11 cellular contexts compared by ENCODE assay signal in the genomic region with DNA sequence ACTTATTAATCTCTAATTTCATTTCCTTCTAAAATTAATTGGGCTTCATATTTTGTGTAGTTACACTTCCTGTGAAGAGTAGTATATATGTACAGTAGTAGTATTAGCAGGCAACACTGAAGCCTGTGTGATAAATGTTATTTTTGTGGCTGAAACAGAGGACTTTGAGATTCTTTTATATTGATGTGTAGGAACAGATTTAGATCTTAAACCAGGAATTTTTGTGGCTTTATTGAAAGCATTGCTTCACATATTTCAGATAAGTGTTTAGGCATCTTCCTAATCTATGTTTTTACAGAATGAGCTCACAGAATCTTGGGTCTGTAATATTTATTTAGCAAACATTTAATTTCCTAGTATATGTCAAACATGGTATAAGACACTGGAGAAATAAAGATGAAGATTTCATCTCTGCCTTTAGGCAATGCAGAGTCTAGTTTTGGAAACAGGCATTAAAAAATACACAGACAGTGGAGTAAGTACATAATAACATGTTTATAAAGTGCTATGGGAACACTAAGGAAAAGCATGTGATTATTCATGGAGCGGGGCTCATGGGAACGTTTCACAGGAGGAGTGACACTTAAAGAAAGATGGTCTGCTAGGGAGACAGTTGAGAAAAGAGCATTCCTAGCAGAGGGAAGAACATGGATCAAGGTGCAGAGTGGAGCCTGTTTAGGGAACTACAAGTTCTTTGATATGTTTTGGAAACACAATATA. TPM values are rescaled to one million over a fixed set of nuclear protein-coding genes. Genes with fewer than 3 reads are reported as not detected.
DNase-seq lines count a peak whose midpoint lies in the region; TF ChIP-seq lines count a peak whose summit lies in the region.
"Had no signal": no experiment of that assay in that cellular context is flagged by ENCODE, and none has a peak within 500 bp of the region (broad histone marks: within the 10 kb centered on the region; RNA-seq: fewer than 3 reads in every experiment).

No MANE protein-coding gene starts in this region.

- peak overlapping the region; percentile 73 for H3K27ac ChIP-seq in fibroblast of lung (ENCODE audit: insufficient read depth, low read length)

- H3K36me3 ChIP-seq in fibroblast of lung (ENCODE audit: control insufficient read depth, insufficient read depth, low read length): no peaks in the 10 kb centered on the region
- H3K36me3 ChIP-seq: HAP-1 had no signal

- H3K27me3 Mint-ChIP-seq in nephron progenitor cell (ENCODE audit: low read depth, poor library complexity): peaks cover 3% of the 10 kb centered on the region
- H3K27me3 Mint-ChIP-seq: activated B cell treated with CpG ODN at 0.5 μM for 24 hours; activated naive CD8-positive, alpha-beta T cell had no signal

- H3K4me3 ChIP-seq in AG04449 (ENCODE audit: low read depth, low read length) (no peak overlapping the region), fibroblast of lung (replicated peaks in 1 of 4; ENCODE audit: control extremely low read depth in 1 of 4, insufficient read depth in 1 of 4, low read depth in 3 of 4, low read length in 4 of 4) (peak overlapping the region in 1 of 4 experiments; percentile 26)
- H3K4me3 ChIP-seq: HAP-1 had no signal

- TF ChIP-seq CTCF in AG04449 (IDR thresholded peaks at IDR 0.05; ENCODE audit: insufficient read depth, low read length, missing control alignments) (no peak), fibroblast of lung (conservative IDR thresholded peaks at IDR 0.05 in 1 of 2, IDR thresholded peaks at IDR 0.05 in 1 of 2; ENCODE audit: low read depth in 1 of 2, low read length in 2 of 2) (no peak), nephron progenitor cell (IDR thresholded peaks at IDR 0.05) (no peak)

- CTCF ChIA-PET in AG04449 (lab: Yijun Ruan, JAX): interaction anchor here (0.6 to 1.4 kb wide), 3 partner anchors 43 to 131 kb away, joined by 3 read pairs; no protein-coding TSS in a partner anchor

- H3K9me3 Mint-ChIP-seq in nephron progenitor cell: no peaks in the 10 kb centered on the region
- H3K9me3 Mint-ChIP-seq: activated B cell treated with CpG ODN at 0.5 μM for 24 hours had no signal

- no peaks in the 10 kb centered on the region for H3K79me2 ChIP-seq in fibroblast of lung (ENCODE audit: control insufficient read depth, insufficient read depth, low read length)

- H3K4me2 ChIP-seq in fibroblast of lung (ENCODE audit: extremely low read depth, insufficient read depth, low read length): peak overlapping the region; percentile 54

- H3K27ac Mint-ChIP-seq in nephron progenitor cell: peak overlapping the region; percentile 30
- H3K27ac Mint-ChIP-seq: activated B cell treated with CpG ODN at 0.5 μM for 24 hours; activated naive CD8-positive, alpha-beta T cell had no signal

- peaks cover 6% of the 10 kb centered on the region for H3K36me3 Mint-ChIP-seq in nephron progenitor cell (ENCODE audit: low read depth)

- DNase-seq in AG04449 (ENCODE audit: low read depth, low spot score) (peak; percentile 50), RPMI7951 (ENCODE audit: low read depth) (peak; percentile 26), fibroblast of lung (ENCODE audit: low read depth in 2 of 2) (peak; percentile 78 to 86), nephron progenitor cell (no peak), occipital lobe (lab: John Stamatoyannopoulos, UW) (no peak), A172 (ENCODE audit: low spot score) (no peak), HuH-7.5 (ENCODE audit: low spot score) (no peak), amygdala (lab: John Stamatoyannopoulos, UW) (no peak)
- DNase-seq: activated B cell treated with CpG ODN at 0.5 μM for 24 hours had no signal

- H3K27me3 ChIP-seq in fibroblast of lung (ENCODE audit: control insufficient read depth, insufficient read depth, low read length): no peaks in the 10 kb centered on the region

- POLR2A ChIA-PET in AG04449 (lab: Yijun Ruan, JAX): interaction anchor here (0.8 to 2.0 kb wide), 2 partner anchors 57 to 146 kb away, joined by 3 to 7 read pairs; partner anchors contain the start of genes FUBP1 and NEXN

- H3K4me3 Mint-ChIP-seq in nephron progenitor cell: no peak overlapping the region
- H3K4me3 Mint-ChIP-seq: activated B cell treated with CpG ODN at 0.5 μM for 24 hours; activated naive CD8-positive, alpha-beta T cell had no signal

- no peaks in the 10 kb centered on the region for H4K20me1 ChIP-seq in fibroblast of lung (ENCODE audit: control insufficient read depth, extremely low read depth, insufficient read depth, low read length)

- no peak overlapping the region for H2AFZ ChIP-seq in fibroblast of lung (ENCODE audit: low read length)

- peaks cover 5% of the 10 kb centered on the region for H3K4me1 Mint-ChIP-seq in nephron progenitor cell
- H3K4me1 Mint-ChIP-seq: activated B cell treated with CpG ODN at 0.5 μM for 24 hours had no signal

- peaks cover 17% of the 10 kb centered on the region for H3K4me1 ChIP-seq in fibroblast of lung (ENCODE audit: control insufficient read depth, extremely low read depth, insufficient read depth, low read length)

- no peaks in the 10 kb centered on the region for H3K9me3 ChIP-seq in fibroblast of lung (ENCODE audit: control insufficient read depth, insufficient read depth, low read depth, low read length)
- H3K9me3 ChIP-seq: HAP-1 had no signal

- no peak overlapping the region for H3K9ac ChIP-seq in fibroblast of lung (ENCODE audit: insufficient read depth, low read length)

RNA-seq across cellular contexts. Expression of gene MIGA1, which starts 52.7 kb away (rescaled TPM):
- total RNA-seq in RPMI7951 (2014; rRNA removed; shearing (Covaris generic)): 11.1 and 14.7 TPM in 2 replicates
- total RNA-seq in fibroblast of lung (10.5 and 14.0 TPM in 2 replicates), occipital lobe (28.5 TPM)
- polyA plus RNA-seq in fibroblast of lung: 7.6 and 10.3 TPM in 2 replicates
- 6.3 and 8.7 TPM in 2 replicates for polyA plus RNA-seq in fibroblast of lung (2012)
- polyA minus RNA-seq in fibroblast of lung (ENCODE audit: low replicate concordance): 5.9 and 8.0 TPM in 2 replicates
- total RNA-seq in A172 (2014; rRNA removed; shearing (Covaris generic)): 6.7 and 7.4 TPM in 2 replicates

RNA-seq across cellular contexts. Expression of gene NEXN, which starts 56.3 kb away (rescaled TPM):
- total RNA-seq in RPMI7951 (2014; rRNA removed; shearing (Covaris generic)): 1.7 and 3.4 TPM in 2 replicates
- total RNA-seq in fibroblast of lung: 16.2 and 24.4 TPM in 2 replicates
- polyA plus RNA-seq in fibroblast of lung: 36.3 and 49.0 TPM in 2 replicates
- 83.2 and 112 TPM in 2 replicates for polyA plus RNA-seq in fibroblast of lung (2012)
- 1.6 and 3.1 TPM in 2 replicates for polyA minus RNA-seq in fibroblast of lung (ENCODE audit: low replicate concordance)
- 0.31 TPM for total RNA-seq in occipital lobe
- total RNA-seq in A172 (2014; rRNA removed; shearing (Covaris generic)): 4.0 and 5.6 TPM in 2 replicates

Comparison
In these comparisons a context has a peak if more than half of its experiments do, and no peak if none do; other contexts are left out.
1. DNase-seq: peak in AG04449 (single experiment), RPMI7951 (single experiment) and fibroblast of lung (2 of 2); none in nephron progenitor cell (single experiment), occipital lobe (single experiment), A172 (single experiment), HuH-7.5 (single experiment) and amygdala (0 of 56).